Comparison of ENCODE assay signal across 22 cellular contexts in genomic region chr10:126565456-126565855, GRCh38.
DNase-seq lines count a peak whose midpoint lies in the region; ATAC-seq lines count a peak whose summit lies in the region.
"Had no signal": no experiment of that assay in that cellular context is flagged by ENCODE, and none has a peak within 500 bp of the region (broad histone marks: within the 10 kb centered on the region; RNA-seq: fewer than 3 reads in every experiment).

No MANE protein-coding gene starts in this region.

- H3K4me3 Mint-ChIP-seq in activated CD4-positive, alpha-beta T cell treated with anti-CD3 and anti-CD28 coated beads for 36 hours = no peak overlapping the region
- H3K4me3 Mint-ChIP-seq: CD8-positive, alpha-beta T cell; stimulated activated naive CD8-positive, alpha-beta T cell treated with anti-CD3 and anti-CD28 coated beads, Interleukin-15, Interleukin-2, amounts not matched to agents 100 ng/mL and 50 ng/mL, for 24 hours had no signal

- peaks cover 2% of the 10 kb centered on the region for H3K9me3 Mint-ChIP-seq in activated CD4-positive, alpha-beta T cell treated with anti-CD3 and anti-CD28 coated beads for 36 hours (ENCODE audit: low read depth)

- POLR2A ChIA-PET in activated CD4-positive, alpha-beta T cell treated with anti-CD3 and anti-CD28 coated beads for 36 hours (lab: Charles Lee) = no interaction called here

- intact Hi-C loops in activated CD4-positive, alpha-beta T cell treated with anti-CD3 and anti-CD28 coated beads for 36 hours (cut with DNase I, micrococcal nuclease) = no loop called here

- peak overlapping the region; percentile 19 for H3K27ac ChIP-seq in cingulate gyrus (ENCODE audit: low read depth, low read length)
- H3K27ac ChIP-seq: left lung, SJCRH30 had no signal

- CTCF ChIA-PET in activated CD4-positive, alpha-beta T cell treated with anti-CD3 and anti-CD28 coated beads for 36 hours (lab: Charles Lee) = no interaction called here

- no peak overlapping the region for H3K27ac Mint-ChIP-seq in activated CD4-positive, alpha-beta T cell treated with anti-CD3 and anti-CD28 coated beads for 36 hours
- H3K27ac Mint-ChIP-seq: CD8-positive, alpha-beta T cell; stimulated activated naive CD8-positive, alpha-beta T cell treated with anti-CD3 and anti-CD28 coated beads, Interleukin-15, Interleukin-2, amounts not matched to agents 100 ng/mL and 50 ng/mL, for 24 hours had no signal

- DNase-seq in activated CD4-positive, alpha-beta T cell treated with anti-CD3 and anti-CD28 coated beads for 36 hours = peak; percentile 13
- DNase-seq in activated CD4-positive, alpha-beta T cell treated with anti-CD3 and anti-CD28 coated beads for 1 hour = no peak
- DNase-seq in NCI-H510A treated with DMSO at 0.1 percent for 48 hours (lab: John Stamatoyannopoulos, UW) (peak; percentile 64), superior temporal gyrus (ENCODE audit: extremely low spot score) (peak; percentile 41), putamen (ENCODE audit: low spot score) (no peak), DMS153 treated with DMSO at 0.1 percent for 48 hours (lab: John Stamatoyannopoulos, UW; ENCODE audit: unreplicated experiment) (no peak)
- DNase-seq: activated CD4-positive, CD25-positive, alpha-beta regulatory T cell; activated naive CD4-positive, alpha-beta T cell treated with anti-CD3 and anti-CD28 coated beads, Interleukin-2, amount 50 U/mL, for 16 hours; aorta; CD8-positive, alpha-beta T cell; cerebellar nuclear complex; effector memory CD4-positive, alpha-beta T cell; IMR-90; left lung; NCI-H187 treated with DMSO at 0.1 percent for 48 hours; NCI-H526 treated with DMSO at 0.1 percent for 48 hours; stimulated activated CD4-positive, alpha-beta T cell treated with anti-CD3 and anti-CD28 coated beads, Interleukin-4, amount 100 ng/mL, for 24 hours; trophoblast cell had no signal

- H3K27me3 Mint-ChIP-seq in activated CD4-positive, alpha-beta T cell treated with anti-CD3 and anti-CD28 coated beads for 36 hours = peaks cover 6% of the 10 kb centered on the region
- H3K27me3 Mint-ChIP-seq: stimulated activated naive CD8-positive, alpha-beta T cell treated with anti-CD3 and anti-CD28 coated beads, Interleukin-15, Interleukin-2, amounts not matched to agents 100 ng/mL and 50 ng/mL, for 24 hours had no signal

- no peaks in the 10 kb centered on the region for H3K4me1 Mint-ChIP-seq in activated CD4-positive, alpha-beta T cell treated with anti-CD3 and anti-CD28 coated beads for 36 hours

- peak; percentile 28 for ATAC-seq in activated CD4-positive, alpha-beta T cell treated with anti-CD3 and anti-CD28 coated beads for 36 hours
- ATAC-seq: CD8-positive, alpha-beta T cell; left lung; Panc1 had no signal

- no peaks in the 10 kb centered on the region for H3K36me3 Mint-ChIP-seq in activated CD4-positive, alpha-beta T cell treated with anti-CD3 and anti-CD28 coated beads for 36 hours (ENCODE audit: low read depth)
- H3K36me3 Mint-ChIP-seq: CD8-positive, alpha-beta T cell had no signal

Comparison
In these comparisons a context has a peak if more than half of its experiments do, and no peak if none do; other contexts are left out.
1. DNase-seq: peak in activated CD4-positive, alpha-beta T cell treated with anti-CD3 and anti-CD28 coated beads for 36 hours (single experiment), NCI-H510A treated with DMSO at 0.1 percent for 48 hours (single experiment) and superior temporal gyrus (single experiment); none in activated CD4-positive, alpha-beta T cell treated with anti-CD3 and anti-CD28 coated beads for 1 hour (single experiment), putamen (single experiment) and DMS153 treated with DMSO at 0.1 percent for 48 hours (single experiment).